In genomic region chr2:27856956-27857355, GRCh38 we compare ENCODE assay signal across 17 cellular contexts.
"Had no signal": no experiment of that assay in that cellular context is flagged by ENCODE, and none has a peak within 500 bp of the region (broad histone marks: within the 10 kb centered on the region; RNA-seq: fewer than 3 reads in every experiment).

No MANE protein-coding gene starts in this region.

- H3K9me3 ChIP-seq: thyroid gland had no signal

- H3K4me3 Mint-ChIP-seq: activated B cell treated with CpG ODN at 0.5 μM for 24 hours; activated naive CD4-positive, alpha-beta T cell treated with anti-CD3 and anti-CD28 coated beads for 36 hours; memory B cell; naive thymus-derived CD8-positive, alpha-beta T cell; stimulated activated naive B cell treated with anti-CD40 and anti-IgM and Interleukin-4, amounts not matched to agents 10 μg/mL and 1 μg/mL and 100 μg/mL, for 72 hours; T-helper 2 cell treated with Interferon-gamma antibody and Interleukin-4, amounts not matched to agents 5 μg/mL and 100 μg/mL, for 36 hours had no signal

- ATAC-seq: esophagus mucosa; left ventricle myocardium superior; naive thymus-derived CD8-positive, alpha-beta T cell; stimulated activated naive B cell treated with anti-CD40 and anti-IgM and Interleukin-4, amounts not matched to agents 10 μg/mL and 1 μg/mL and 100 μg/mL, for 72 hours had no signal

- H3K27me3 Mint-ChIP-seq: activated B cell treated with CpG ODN at 0.5 μM for 24 hours; naive thymus-derived CD8-positive, alpha-beta T cell; stimulated activated naive B cell treated with anti-CD40 and anti-IgM and Interleukin-4, amounts not matched to agents 10 μg/mL and 1 μg/mL and 100 μg/mL, for 72 hours had no signal

- H3K36me3 ChIP-seq: thyroid gland had no signal

- H3K27ac ChIP-seq: thyroid gland had no signal

- DNase-seq: activated B cell treated with CpG ODN at 0.5 μM for 24 hours; activated CD4-positive, alpha-beta T cell treated with anti-CD3 and anti-CD28 coated beads, Interleukin-2, amount 50 U/mL, for 4 hours; activated naive CD4-positive, alpha-beta T cell treated with anti-CD3 and anti-CD28 coated beads for 36 hours; caudate nucleus; hypothalamus; left ventricle myocardium superior; naive thymus-derived CD8-positive, alpha-beta T cell; posterior cingulate gyrus; retina; stimulated activated CD4-positive, alpha-beta T cell treated with anti-CD3 and anti-CD28 coated beads, Interleukin-2, amount 100 ng/mL, for 48 hours; stimulated activated naive B cell treated with anti-CD40 and anti-IgM and Interleukin-4, amounts not matched to agents 10 μg/mL and 1 μg/mL and 100 μg/mL, for 72 hours; thyroid gland had no signal

- H3K27ac Mint-ChIP-seq: activated B cell treated with CpG ODN at 0.5 μM for 24 hours; activated naive CD4-positive, alpha-beta T cell treated with anti-CD3 and anti-CD28 coated beads for 36 hours; memory B cell; naive thymus-derived CD8-positive, alpha-beta T cell; stimulated activated naive B cell treated with anti-CD40 and anti-IgM and Interleukin-4, amounts not matched to agents 10 μg/mL and 1 μg/mL and 100 μg/mL, for 72 hours; T-helper 2 cell treated with Interferon-gamma antibody and Interleukin-4, amounts not matched to agents 5 μg/mL and 100 μg/mL, for 36 hours had no signal

- H3K4me1 Mint-ChIP-seq: activated B cell treated with CpG ODN at 0.5 μM for 24 hours, memory B cell had no signal

- H3K27me3 ChIP-seq: thyroid gland had no signal

- FAIRE-seq: colon, endometrium had no signal

- H3K4me3 ChIP-seq: thyroid gland had no signal
